ENCODE assay signal across 11 cellular contexts in genomic region chr7:113086928-113087277, GRCh38. TPM values are rescaled to one million over a fixed set of nuclear protein-coding genes. Genes with fewer than 3 reads are reported as not detected.
A peak's percentile ranks its signal among the peaks of the same experiment; 100 is the strongest.
DNase-seq lines count a peak whose midpoint lies in the region; ATAC-seq and TF ChIP-seq lines count a peak whose summit lies in the region.
"Had no signal": no experiment of that assay in that cellular context is flagged by ENCODE, and none has a peak within 500 bp of the region (broad histone marks: within the 10 kb centered on the region; RNA-seq: fewer than 3 reads in every experiment).

No MANE protein-coding gene starts in this region.

- peak overlapping the region; percentile 90 for H3K4me3 Mint-ChIP-seq in endothelial cell (ENCODE audit: unreplicated experiment)
- H3K4me3 Mint-ChIP-seq in neural progenitor cell = peak overlapping the region; percentile 81

- no peaks in the 10 kb centered on the region for H3K79me2 ChIP-seq in neural progenitor cell (ENCODE audit: low read depth)

- TF ChIP-seq CTCF in AG09309 (IDR thresholded peaks at IDR 0.05; ENCODE audit: control insufficient read depth, insufficient read depth, low read depth, low read length, missing control alignments) = no peak
- TF ChIP-seq CTCF in Panc1 (IDR thresholded peaks at IDR 0.05) = no peak
- TF ChIP-seq CTCF in endothelial cell (IDR thresholded peaks at IDR 0.05; ENCODE audit: unreplicated experiment) = no peak
- TF ChIP-seq CTCF in neural progenitor cell (IDR thresholded peaks at IDR 0.05) = no peak

- intact Hi-C loops in Panc1 (cut with micrococcal nuclease; ENCODE audit: unreplicated experiment) = no loop called here

- H3K4me3 ChIP-seq in AG09309 (ENCODE audit: control insufficient read depth, low read depth, low read length) (peak overlapping the region; percentile 56), Panc1 (ENCODE audit: low read depth in 2 of 2, low read length in 2 of 2) (peak overlapping the region; percentile 33 to 34; a peak in 3 of 4 replicates), neural progenitor cell (peak overlapping the region; percentile 58), H7 (ENCODE audit: insufficient read depth, low read depth, low read length) (no peak overlapping the region)

- H3K27me3 ChIP-seq in Panc1 (ENCODE audit: control insufficient read depth, insufficient read depth, low read length) = peaks cover 16% of the 10 kb centered on the region
- peaks cover 22% of the 10 kb centered on the region for H3K27me3 ChIP-seq in neural progenitor cell
- H3K27me3 ChIP-seq in H7 (ENCODE audit: control insufficient read depth, insufficient read depth, low read length) = peaks cover 37% of the 10 kb centered on the region

- H3K36me3 Mint-ChIP-seq in endothelial cell (ENCODE audit: low read depth, unreplicated experiment) (no peaks in the 10 kb centered on the region), neural progenitor cell (no peaks in the 10 kb centered on the region)

- DNase-seq in AG09309 (ENCODE audit: low read depth) (no peak), Panc1 (ENCODE audit: low read depth, low spot score) (no peak), endothelial cell (ENCODE audit: low spot score) (no peak), neural progenitor cell (ENCODE audit: low spot score) (no peak), activated gamma-delta T cell treated with Interleukin-2 at 50 U/mL for 16 hours (no peak), H7 (no peak)
- DNase-seq: DND-41 had no signal

- peak overlapping the region; percentile 93 for H2AFZ ChIP-seq in neural progenitor cell (replicated peaks)

- no peak overlapping the region for H3K9ac ChIP-seq in neural progenitor cell

- H4K20me1 ChIP-seq in neural progenitor cell (ENCODE audit: low read depth) = no peaks in the 10 kb centered on the region

- peak overlapping the region; percentile 98 for H3K4me2 ChIP-seq in neural progenitor cell

- H3K27ac Mint-ChIP-seq in endothelial cell (ENCODE audit: unreplicated experiment) = no peak overlapping the region
- no peak overlapping the region for H3K27ac Mint-ChIP-seq in neural progenitor cell
- H3K27ac Mint-ChIP-seq: activated T-cell treated with anti-CD3 and anti-CD28 coated beads, Interleukin-2, amount 50 U/mL, for 24 hours had no signal

- H3K9me3 Mint-ChIP-seq in endothelial cell (ENCODE audit: unreplicated experiment) = no peaks in the 10 kb centered on the region
- no peaks in the 10 kb centered on the region for H3K9me3 Mint-ChIP-seq in neural progenitor cell
- H3K9me3 Mint-ChIP-seq: activated T-cell treated with anti-CD3 and anti-CD28 coated beads, Interleukin-2, amount 50 U/mL, for 24 hours had no signal

- H3F3A ChIP-seq in neural progenitor cell (ENCODE audit: low read depth) = peaks cover 16% of the 10 kb centered on the region

- H3K4me1 Mint-ChIP-seq in endothelial cell (ENCODE audit: unreplicated experiment) = peaks cover 12% of the 10 kb centered on the region
- peaks cover 45% of the 10 kb centered on the region for H3K4me1 Mint-ChIP-seq in neural progenitor cell

- no peak overlapping the region for H3K27ac ChIP-seq in Panc1 (ENCODE audit: low read length)
- no peak overlapping the region for H3K27ac ChIP-seq in neural progenitor cell

- H3K4me1 ChIP-seq in Panc1 (ENCODE audit: control insufficient read depth, insufficient read depth, low read length) (no peaks in the 10 kb centered on the region), neural progenitor cell (peaks cover 43% of the 10 kb centered on the region)

- H3K36me3 ChIP-seq in Panc1 (ENCODE audit: control insufficient read depth, insufficient read depth, low read length) (no peaks in the 10 kb centered on the region), neural progenitor cell (no peaks in the 10 kb centered on the region), H7 (replicated peaks; ENCODE audit: control insufficient read depth, insufficient read depth, low read length) (no peaks in the 10 kb centered on the region)

- in situ Hi-C loops in Panc1 (cut with HindIII; ENCODE audit: low pct_unique_long_range_greater_than_20kb, low sequenced_read_pairs) = no loop called here

- H3K9me3 ChIP-seq in Panc1 (ENCODE audit: control insufficient read depth, insufficient read depth, low read depth, low read length) = no peaks in the 10 kb centered on the region
- H3K9me3 ChIP-seq in neural progenitor cell (ENCODE audit: low read depth) = no peaks in the 10 kb centered on the region

- H3K27me3 Mint-ChIP-seq in endothelial cell (ENCODE audit: unreplicated experiment) = peaks cover 6% of the 10 kb centered on the region
- no peaks in the 10 kb centered on the region for H3K27me3 Mint-ChIP-seq in neural progenitor cell (ENCODE audit: insufficient read depth, low read depth)

- BruUV-seq in Panc1 (replicated peaks; lab: Mats Ljungman, UMichigan) = no TSS peak

- ATAC-seq in Panc1 = no peak
- no peak for ATAC-seq in GM19395 (IDR thresholded peaks at IDR 0.05; ENCODE audit: unreplicated experiment)
- no peak for ATAC-seq in GM18870 (IDR thresholded peaks at IDR 0.05; ENCODE audit: unreplicated experiment)

- CTCF ChIA-PET in Panc1 (lab: Charles Lee) = no interaction called here

- POLR2A ChIA-PET in Panc1 (lab: Charles Lee) = no interaction called here

RNA-seq across cellular contexts. Expression of gene GPR85, which starts 0.3 kb away (rescaled TPM):
- not detected for total RNA-seq in Panc1 (2021; ENCODE audit: unreplicated experiment)
- polyA plus RNA-seq in Panc1 (2012; ENCODE audit: insufficient read length) = not detected
- 3.0 TPM for total RNA-seq in endothelial cell (ENCODE audit: unreplicated experiment)
- 1.2 and 3.0 TPM in 2 replicates for total RNA-seq in neural progenitor cell (ENCODE audit: low replicate concordance)
- total RNA-seq in H7 (2014; rRNA removed; shearing (Covaris generic)) = 0.03 TPM in 1 of 2 replicates, not detected in the other
- total RNA-seq: HT-29 had no signal

RNA-seq across cellular contexts. Expression of gene SMIM30, which starts 31.5 kb away (rescaled TPM):
- 10.1 TPM for total RNA-seq in Panc1 (2021; ENCODE audit: unreplicated experiment)
- polyA plus RNA-seq in Panc1 (2012; ENCODE audit: insufficient read length) = 6.6 TPM
- 36.1 TPM for total RNA-seq in endothelial cell (ENCODE audit: unreplicated experiment)
- 68.1 and 112 TPM in 2 replicates for total RNA-seq in neural progenitor cell (ENCODE audit: low replicate concordance)
- total RNA-seq in H7 (2014; rRNA removed; shearing (Covaris generic)) = 44.7 and 46.1 TPM in 2 replicates
